Comparison of ENCODE assay signal across 21 cellular contexts in the genomic region with DNA sequence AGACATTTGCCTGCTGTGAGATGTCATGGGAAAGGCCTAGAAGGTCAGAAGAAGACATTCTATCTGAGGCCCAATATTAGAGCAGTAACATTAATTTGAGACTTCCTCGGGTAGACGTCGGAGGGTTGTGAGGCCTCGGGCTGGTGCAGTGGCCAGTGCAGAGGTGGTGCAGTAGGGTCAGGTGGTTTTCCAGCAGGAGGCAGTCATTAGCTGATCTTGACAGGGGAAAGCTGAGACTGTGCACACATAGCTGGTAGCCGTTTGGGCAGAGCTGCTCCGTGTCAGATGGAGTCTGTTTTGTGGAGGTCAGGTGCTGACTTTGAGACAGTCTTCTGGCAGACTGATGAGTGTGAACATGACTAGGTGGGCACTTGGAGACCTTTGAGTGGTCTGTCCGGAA.
A peak's percentile ranks its signal among the peaks of the same experiment; 100 is the strongest.
DNase-seq lines count a peak whose midpoint lies in the region; ATAC-seq, FAIRE-seq and TF ChIP-seq lines count a peak whose summit lies in the region.
"Had no signal": no experiment of that assay in that cellular context is flagged by ENCODE, and none has a peak within 500 bp of the region (broad histone marks: within the 10 kb centered on the region; RNA-seq: fewer than 3 reads in every experiment).

No MANE protein-coding gene starts in this region.

- H4K8ac ChIP-seq in trophoblast cell (ENCODE audit: low read depth, low read length), result no peak overlapping the region

- H3K9ac ChIP-seq in K562 (ENCODE audit: insufficient read depth in 1 of 2, low read depth in 2 of 2, low read length in 2 of 2) (no peak overlapping the region), trophoblast cell (ENCODE audit: low read length) (no peak overlapping the region)

- no peak overlapping the region for H3K27ac ChIP-seq in K562 (ENCODE audit: extremely low read depth, low read depth, low read length)
- no peak overlapping the region for H3K27ac ChIP-seq in gastrocnemius medialis
- no peak overlapping the region for H3K27ac ChIP-seq in trophoblast cell (ENCODE audit: low read depth, low read length)

- no peaks in the 10 kb centered on the region for H4K20me1 ChIP-seq in K562 (replicated peaks; ENCODE audit: control insufficient read depth, insufficient read depth, low read length)

- no peak overlapping the region for H3K23ac ChIP-seq in trophoblast cell (ENCODE audit: low read length)

- H3K27me3 ChIP-seq in K562 (ENCODE audit: control insufficient read depth in 2 of 2, insufficient read depth in 2 of 2, low read length in 2 of 2), result peaks cover 0 to 17% of the 10 kb centered on the region in 2 experiments; a peak in 3 of 5 replicates
- no peaks in the 10 kb centered on the region for H3K27me3 ChIP-seq in gastrocnemius medialis
- no peaks in the 10 kb centered on the region for H3K27me3 ChIP-seq in trophoblast cell (ENCODE audit: insufficient read depth, low read length)
- H3K27me3 ChIP-seq in HAP-1 (ENCODE audit: low read depth), result no peaks in the 10 kb centered on the region; the same call in 1 of the 2 replicates
- H3K27me3 ChIP-seq: BE2C had no signal

- BruUV-seq in K562 (replicated peaks; lab: Mats Ljungman, UMichigan), result no TSS peak

- no peak for TF ChIP-seq RAD21 in K562 (CRISPR knock-in tag; conservative IDR thresholded peaks at IDR 0.05 in 1 of 2, IDR thresholded peaks at IDR 0.05 in 1 of 2)

- H3K36me3 ChIP-seq in K562 (ENCODE audit: control insufficient read depth, insufficient read depth, low read length) (no peaks in the 10 kb centered on the region), gastrocnemius medialis (no peaks in the 10 kb centered on the region), trophoblast cell (ENCODE audit: control insufficient read depth in 1 of 2, insufficient read depth in 2 of 2, low read length in 2 of 2) (no peaks in the 10 kb centered on the region), HAP-1 (replicated peaks) (no peaks in the 10 kb centered on the region)
- H3K36me3 ChIP-seq: BE2C had no signal

- no peak overlapping the region for H3K4ac ChIP-seq in trophoblast cell (ENCODE audit: low read depth, low read length)

- POLR2A ChIA-PET in K562 (lab: Yijun Ruan, JAX), result no interaction called here

- H3K18ac ChIP-seq in trophoblast cell (ENCODE audit: low read length), result no peak overlapping the region

- H3K14ac ChIP-seq in trophoblast cell (ENCODE audit: low read length), result no peak overlapping the region

- H3K9me3 ChIP-seq in K562 (replicated peaks; ENCODE audit: control insufficient read depth, insufficient read depth, low read depth, low read length) (no peaks in the 10 kb centered on the region), gastrocnemius medialis (no peaks in the 10 kb centered on the region), trophoblast cell (ENCODE audit: insufficient read depth, low read depth, low read length) (peaks cover 2% of the 10 kb centered on the region), HAP-1 (no peaks in the 10 kb centered on the region)
- H3K9me3 ChIP-seq: BE2C had no signal

- ATAC-seq in K562, result peak; percentile 62
- ATAC-seq in esophagus mucosa, result peak; percentile 11
- no peak for ATAC-seq in gastrocnemius medialis

- no peaks in the 10 kb centered on the region for H3K9me1 ChIP-seq in K562 (ENCODE audit: control insufficient read depth, insufficient read depth, low read length)

- WGBS in K562 (ENCODE audit: insufficient coverage, low coverage, missing lambda C conversion rate), result 2% methylated on average over 7 of the region's 7 CpGs
- WGBS in trophoblast cell (ENCODE audit: extremely low coverage, insufficient coverage, insufficient read length), result no CpG with 5 or more reads among the region's 7 CpGs

- H2AFZ ChIP-seq in K562 (ENCODE audit: low read depth, low read length), result no peak overlapping the region
- no peak overlapping the region for H2AFZ ChIP-seq in trophoblast cell (ENCODE audit: insufficient read depth, low read length, poor library complexity)

- H2BK12ac ChIP-seq in trophoblast cell (ENCODE audit: low read length), result no peak overlapping the region

- intact Hi-C loops in K562 (cut with micrococcal nuclease), result no loop called here
- intact Hi-C loops in gastrocnemius medialis (cut with DNase I; ENCODE audit: low total_unique reads), result no loop called here

- no peak for FAIRE-seq in K562 (lab: Jason Lieb, UNC)
- FAIRE-seq: A204.1, GM12891, GM19239, H54 had no signal

- H3K79me1 ChIP-seq in trophoblast cell (ENCODE audit: low read length), result no peaks in the 10 kb centered on the region

- TF ChIP-seq EP300 in K562 (IDR thresholded peaks at IDR 0.05; ENCODE audit: low read length), result no peak

- TF ChIP-seq POLR2A in K562 (conservative IDR thresholded peaks at IDR 0.05) (no peak), gastrocnemius medialis (IDR thresholded peaks at IDR 0.05) (no peak)

- CTCF ChIA-PET in K562 (lab: Yijun Ruan, JAX; ENCODE audit: low intra/inter-chr PET ratio), result no interaction called here

- DNase-seq in SK-MEL-5 (ENCODE audit: low read depth, low spot score) (peak; percentile 51), K562 (ENCODE audit: extremely low read depth in 1 of 4, low spot score in 3 of 4) (no peak), gastrocnemius medialis (no peak), HT-29 (ENCODE audit: low spot score) (no peak), trophoblast cell (no peak), HAP-1 (ENCODE audit: low spot score in 2 of 2) (no peak)
- DNase-seq: ACHN; BE2C; C1 segment of cervical spinal cord; CD4-positive, CD25-positive, alpha-beta regulatory T cell; CD8-positive, alpha-beta memory T cell; COR-L47; DMS 273 treated with DMSO at 0.1 percent for 48 hours; DMS53; DND-41; EL had no signal

- in situ Hi-C loops in SK-MEL-5 (cut with HindIII; ENCODE audit: low pct_unique_long_range_greater_than_20kb, low sequenced_read_pairs), result no loop called here
- in situ Hi-C loops in K562 (cut with MboI), result no loop called here
- in situ Hi-C loops in gastrocnemius medialis (cut with MboI; ENCODE audit: low sequenced_read_pairs in 4 of 4), result no loop called here
- in situ Hi-C loops in HAP-1 (cut with MboI; ENCODE audit: low sequenced_read_pairs), result no loop called here

- no peak overlapping the region for H2BK120ac ChIP-seq in trophoblast cell (ENCODE audit: insufficient read depth, low read length, poor library complexity)

- H3K4me1 ChIP-seq in K562 (replicated peaks in 1 of 2; ENCODE audit: control insufficient read depth in 2 of 2, insufficient read depth in 2 of 2, low read length in 2 of 2) (no peaks in the 10 kb centered on the region), gastrocnemius medialis (peaks cover 0 to 5% of the 10 kb centered on the region in 2 donors), trophoblast cell (ENCODE audit: control insufficient read depth in 1 of 2, insufficient read depth in 2 of 2, low read length in 2 of 2) (no peaks in the 10 kb centered on the region), HAP-1 (no peaks in the 10 kb centered on the region)
- H3K4me1 ChIP-seq: BE2C had no signal

- H3K4me2 ChIP-seq in K562 (ENCODE audit: insufficient read depth, low read length) (no peak overlapping the region), trophoblast cell (ENCODE audit: low read length) (no peak overlapping the region)

- no peak overlapping the region for H2BK5ac ChIP-seq in trophoblast cell (ENCODE audit: low read depth, low read length, poor library complexity)

- H3K4me3 ChIP-seq in K562 (no peak overlapping the region), gastrocnemius medialis (no peak overlapping the region), trophoblast cell (ENCODE audit: low read depth, low read length) (no peak overlapping the region), HAP-1 (no peak overlapping the region)

- H2AK5ac ChIP-seq in trophoblast cell (ENCODE audit: low read length), result no peak overlapping the region

- TF ChIP-seq CTCF in K562 (IDR thresholded peaks at IDR 0.05 in 2 of 3, conservative IDR thresholded peaks at IDR 0.05 in 1 of 3; ENCODE audit: insufficient read depth in 2 of 3, low read depth in 1 of 3, low read length in 3 of 3), result no peak
- no peak for TF ChIP-seq CTCF in gastrocnemius medialis (IDR thresholded peaks at IDR 0.05 in 4 of 5, conservative IDR thresholded peaks at IDR 0.05 in 1 of 5)

- H4K91ac ChIP-seq in trophoblast cell (ENCODE audit: low read depth, low read length), result no peak overlapping the region

- no peak overlapping the region for H4K12ac ChIP-seq in trophoblast cell (ENCODE audit: low read depth, low read length)

- H3K79me2 ChIP-seq in K562 (ENCODE audit: control insufficient read depth, insufficient read depth, low read length) (no peaks in the 10 kb centered on the region), trophoblast cell (ENCODE audit: control insufficient read depth, insufficient read depth, low read length, poor library complexity) (no peaks in the 10 kb centered on the region)

TF ChIP-seq in K562, 482 proteins besides CTCF, POLR2A, EP300 and RAD21 (continues in another document):
- TF ChIP-seq FUS (optimal IDR thresholded peaks at IDR 0.05; ENCODE audit: low read depth, low read length) (no peak), ZC3H11A (IDR thresholded peaks at IDR 0.05; ENCODE audit: low read depth, low read length) (no peak), HDAC3 (IDR thresholded peaks at IDR 0.05; ENCODE audit: borderline replicate concordance, partially characterized antibody) (no peak), LCOR (CRISPR knock-in tag; IDR thresholded peaks at IDR 0.05) (no peak), HMG20B (CRISPR knock-in tag; IDR thresholded peaks at IDR 0.05) (no peak), YBX1 (IDR thresholded peaks at IDR 0.05) (no peak), TOE1 (IDR thresholded peaks at IDR 0.05; ENCODE audit: borderline replicate concordance) (no peak), TOE1 (CRISPR knock-in tag; IDR thresholded peaks at IDR 0.05; ENCODE audit: borderline replicate concordance, low read depth) (no peak), CCAR2 (IDR thresholded peaks at IDR 0.05; ENCODE audit: low read depth, low read length) (no peak), ETS2 (tag; IDR thresholded peaks at IDR 0.05; ENCODE audit: borderline replicate concordance, poor library complexity, severe bottlenecking) (no peak)
- TF ChIP-seq, protein P1, sequence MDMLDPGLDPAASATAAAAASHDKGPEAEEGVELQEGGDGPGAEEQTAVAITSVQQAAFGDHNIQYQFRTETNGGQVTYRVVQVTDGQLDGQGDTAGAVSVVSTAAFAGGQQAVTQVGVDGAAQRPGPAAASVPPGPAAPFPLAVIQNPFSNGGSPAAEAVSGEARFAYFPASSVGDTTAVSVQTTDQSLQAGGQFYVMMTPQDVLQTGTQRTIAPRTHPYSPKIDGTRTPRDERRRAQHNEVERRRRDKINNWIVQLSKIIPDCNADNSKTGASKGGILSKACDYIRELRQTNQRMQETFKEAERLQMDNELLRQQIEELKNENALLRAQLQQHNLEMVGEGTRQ (CRISPR knock-in tag; IDR thresholded peaks at IDR 0.05), result no peak

Comparison
In these comparisons a context has a peak if more than half of its experiments do, and no peak if none do; other contexts are left out.
1. ATAC-seq: peak in K562 (single experiment) and esophagus mucosa (single experiment); none in gastrocnemius medialis (0 of 2).